Comparison of ENCODE assay signal across 8 cellular contexts in genomic region chr3:189563841-189564563, GRCh38.
DNase-seq lines count a peak whose midpoint lies in the region; ATAC-seq and TF ChIP-seq lines count a peak whose summit lies in the region.

No MANE protein-coding gene starts in this region.

- no peak overlapping the region for H3K4me3 ChIP-seq in upper lobe of right lung

- H3K9me3 ChIP-seq in upper lobe of right lung = no peaks in the 10 kb centered on the region

- no peaks in the 10 kb centered on the region for H3K27me3 ChIP-seq in upper lobe of right lung

- ATAC-seq in GM18870 (IDR thresholded peaks at IDR 0.05; ENCODE audit: unreplicated experiment) = peak; percentile 82
- ATAC-seq in HG02588 (IDR thresholded peaks at IDR 0.05; ENCODE audit: unreplicated experiment) = peak; percentile 84
- ATAC-seq in upper lobe of right lung = peak; percentile 84

- H3K4me1 ChIP-seq in upper lobe of right lung = no peaks in the 10 kb centered on the region

- TF ChIP-seq CTCF in upper lobe of right lung (IDR thresholded peaks at IDR 0.05) = no peak

- DNase-seq in NAMALWA (ENCODE audit: low spot score) (peak; percentile 71), brain pericyte (ENCODE audit: low read depth, low spot score) (peak; percentile 17), upper lobe of right lung (no peak), NCI-H2107 (lab: John Stamatoyannopoulos, UW) (no peak), NCI-H748 (lab: John Stamatoyannopoulos, UW; ENCODE audit: unreplicated experiment) (no peak), COR-L47 (lab: John Stamatoyannopoulos, UW) (no peak)

- no peaks in the 10 kb centered on the region for H3K36me3 ChIP-seq in upper lobe of right lung

- no peak overlapping the region for H3K27ac ChIP-seq in upper lobe of right lung

- intact Hi-C loops in upper lobe of right lung (cut with DNase I) = no loop called here

Comparison
In these comparisons a context has a peak if more than half of its experiments do, and no peak if none do; other contexts are left out.
1. DNase-seq: peak in NAMALWA (single experiment) and brain pericyte (single experiment); none in upper lobe of right lung (single experiment), NCI-H2107 (single experiment), NCI-H748 (single experiment) and COR-L47 (single experiment).
2. Peak in every context shown above with its lines, with median percentiles within 50 percentile points of each other: ATAC-seq.